20 cellular contexts compared by ENCODE assay signal in genomic region chr1:237126180-237126579, GRCh38.
A peak's percentile ranks its signal among the peaks of the same experiment; 100 is the strongest.
DNase-seq lines count a peak whose midpoint lies in the region; ATAC-seq and TF ChIP-seq lines count a peak whose summit lies in the region.
"Had no signal": no experiment of that assay in that cellular context is flagged by ENCODE, and none has a peak within 500 bp of the region (broad histone marks: within the 10 kb centered on the region; RNA-seq: fewer than 3 reads in every experiment).

No MANE protein-coding gene starts in this region.

- H3K9me3 ChIP-seq in right atrium auricular region (peaks cover 0 to 10% of the 10 kb centered on the region in 2 donors), HAP-1 (no peaks in the 10 kb centered on the region)

- H3K27me3 ChIP-seq in right atrium auricular region (no peaks in the 10 kb centered on the region), HAP-1 (ENCODE audit: low read depth) (no peaks in the 10 kb centered on the region)
- H3K27me3 ChIP-seq: BLaER1 had no signal

- no peak for TF ChIP-seq POLR2A in erythroblast (IDR thresholded peaks at IDR 0.05; ENCODE audit: low read length)

- no peak for TF ChIP-seq CTCF in right atrium auricular region (IDR thresholded peaks at IDR 0.05)

- DNase-seq in Right ventricle myocardium inferior (ENCODE audit: missing footprints), result no peak
- no peak for DNase-seq in cardiac septum (ENCODE audit: low spot score)
- DNase-seq in left cardiac atrium, result no peak
- DNase-seq in right atrium auricular region (ENCODE audit: low spot score), result no peak
- DNase-seq in stimulated activated naive CD8-positive, alpha-beta T cell treated with anti-CD3 and anti-CD28 coated beads, Interleukin-15, Interleukin-2, amounts not matched to agents 100 U/mL and 50 U/mL, for 24 hours, result no peak
- DNase-seq in NCI-H2107 (lab: John Stamatoyannopoulos, UW), result no peak
- no peak for DNase-seq in HAP-1 (ENCODE audit: low spot score in 2 of 2)
- no peak for DNase-seq in erythroblast (lab: John Stamatoyannopoulos, UW)
- DNase-seq: CD4-positive, CD25-positive, alpha-beta regulatory T cell; CD8-positive, alpha-beta T cell; DMS 273 treated with DMSO at 0.1 percent for 48 hours; DMS79; EL; GDM1; GOT3; HCEC 1CT had no signal

- ATAC-seq in Right ventricle myocardium inferior (peak; percentile 33), left cardiac atrium (peak; percentile 45 to 46)
- ATAC-seq in stimulated activated naive CD8-positive, alpha-beta T cell treated with anti-CD3 and anti-CD28 coated beads, Interleukin-15, Interleukin-2, amounts not matched to agents 100 U/mL and 50 U/mL, for 24 hours, result no peak
- ATAC-seq: CD8-positive, alpha-beta T cell; GM12878 had no signal

- intact Hi-C loops in Right ventricle myocardium inferior (cut with DNase I) (no loop called here), cardiac septum (cut with DNase I) (no loop called here), left cardiac atrium (cut with DNase I) (no loop called here)

- peak overlapping the region; percentile 23 to 35 for H3K27ac ChIP-seq in right atrium auricular region
- H3K27ac ChIP-seq: 22Rv1, BLaER1, C4-2B had no signal

- H3K36me3 ChIP-seq in right atrium auricular region (no peaks in the 10 kb centered on the region), HAP-1 (replicated peaks) (no peaks in the 10 kb centered on the region)
- H3K36me3 ChIP-seq: BLaER1 had no signal

- in situ Hi-C loops in HAP-1 (cut with MboI; ENCODE audit: low sequenced_read_pairs), result no loop called here

- H3K4me3 ChIP-seq in right atrium auricular region (no peak overlapping the region), HAP-1 (no peak overlapping the region)
- H3K4me3 ChIP-seq: BLaER1, GM12878 had no signal

- H3K4me1 ChIP-seq in right atrium auricular region (peaks cover 0 to 12% of the 10 kb centered on the region in 2 donors), HAP-1 (no peaks in the 10 kb centered on the region)
- H3K4me1 ChIP-seq: BLaER1 had no signal
